Comparison of ENCODE assay signal across 19 cellular contexts in genomic region chr2:222239945-222240675, GRCh38. TPM values are rescaled to one million over a fixed set of nuclear protein-coding genes. Genes with fewer than 3 reads are reported as not detected.
A peak's percentile ranks its signal among the peaks of the same experiment; 100 is the strongest.
DNase-seq lines count a peak whose midpoint lies in the region; ATAC-seq, FAIRE-seq and TF ChIP-seq lines count a peak whose summit lies in the region.
"Had no signal": no experiment of that assay in that cellular context is flagged by ENCODE, and none has a peak within 500 bp of the region (broad histone marks: within the 10 kb centered on the region; RNA-seq: fewer than 3 reads in every experiment).

No MANE protein-coding gene starts in this region.

- TF ChIP-seq EP300 in GM12878 (IDR thresholded peaks at IDR 0.05; ENCODE audit: borderline replicate concordance in 1 of 2, control insufficient read depth in 1 of 2, low read depth in 2 of 2, low read length in 2 of 2): no peak

- POLR2A ChIA-PET in GM12878 (lab: Charles Lee): no interaction called here

- H3K9ac ChIP-seq in HUES64 (ENCODE audit: low read depth, low read length): no peak overlapping the region
- no peak overlapping the region for H3K9ac ChIP-seq in GM12878 (ENCODE audit: control insufficient read depth, insufficient read depth, low read length)

- no peaks in the 10 kb centered on the region for H3K79me2 ChIP-seq in GM12878 (ENCODE audit: control insufficient read depth, insufficient read depth, low read length)

- no peaks in the 10 kb centered on the region for H4K20me1 ChIP-seq in GM12878 (ENCODE audit: control insufficient read depth, insufficient read depth)

- H3K27ac ChIP-seq in HUES64 (ENCODE audit: low read depth, low read length) (peak overlapping the region; percentile 15; the same call in 1 of the 2 replicates), GM12878 (ENCODE audit: control insufficient read depth, insufficient read depth) (no peak overlapping the region), right cardiac atrium (ENCODE audit: low read length) (no peak overlapping the region), pancreas (no peak overlapping the region)
- H3K27ac ChIP-seq: lower lobe of right lung, prostate gland had no signal

- H3K9me3 ChIP-seq in HUES64 (ENCODE audit: insufficient read depth, low read depth, low read length) (no peaks in the 10 kb centered on the region), GM12878 (replicated peaks; ENCODE audit: control insufficient read depth, insufficient read depth, low read length) (no peaks in the 10 kb centered on the region), right cardiac atrium (ENCODE audit: control insufficient read depth, low read length) (no peaks in the 10 kb centered on the region), pancreas (no peaks in the 10 kb centered on the region)
- H3K9me3 ChIP-seq: lower lobe of right lung, prostate gland had no signal

- CTCF ChIA-PET in GM12878 (lab: Yijun Ruan, JAX): interaction anchor here (0.9 kb wide), 1 partner anchor 22 kb away, joined by 3 read pairs; no protein-coding TSS in a partner anchor

- peak overlapping the region; percentile 38 for H3K4me3 ChIP-seq in HUES64 (ENCODE audit: low read length)
- no peak overlapping the region for H3K4me3 ChIP-seq in GM12878
- H3K4me3 ChIP-seq in right cardiac atrium (ENCODE audit: low read length): no peak overlapping the region
- H3K4me3 ChIP-seq in pancreas: no peak overlapping the region
- H3K4me3 ChIP-seq: lower lobe of right lung, prostate gland had no signal

- no peak for TF ChIP-seq RAD21 in GM12878 (IDR thresholded peaks at IDR 0.05; ENCODE audit: insufficient read depth, low read depth, low read length)

- H3K4me2 ChIP-seq in GM12878 (ENCODE audit: control insufficient read depth, insufficient read depth): no peak overlapping the region

- peaks cover 68% of the 10 kb centered on the region for H3K27me3 ChIP-seq in HUES64 (ENCODE audit: insufficient read depth, low read length)
- H3K27me3 ChIP-seq in GM12878 (replicated peaks in 1 of 2; ENCODE audit: control insufficient read depth in 2 of 2, insufficient read depth in 2 of 2, low read length in 1 of 2): peaks cover 4 to 13% of the 10 kb centered on the region in 2 experiments
- H3K27me3 ChIP-seq in right cardiac atrium (ENCODE audit: control insufficient read depth, insufficient read depth): no peaks in the 10 kb centered on the region
- H3K27me3 ChIP-seq in pancreas: peaks cover 0 to 24% (median 7%) of the 10 kb centered on the region in 4 donors

- in situ Hi-C loops in GM12878 (cut with MboI): no loop called here
- in situ Hi-C loops in ACHN (cut with HindIII; ENCODE audit: low pct_ligation_motif_present, low pct_unique_long_range_greater_than_20kb, low sequenced_read_pairs): no loop called here

- intact Hi-C loops in GM12878 (cut with micrococcal nuclease; ENCODE audit: unreplicated experiment): no loop called here
- intact Hi-C loops in right cardiac atrium (cut with DNase I): no loop called here
- intact Hi-C loops in pancreas (cut with DNase I): no loop called here

- DNase-seq in GM12878 (ENCODE audit: low read depth, low spot score) (no peak), right cardiac atrium (peak in 2 of 3 donors; percentile 31 to 39), pancreas (peak in 1 of 6 donors; percentile 48), SKM-1 (lab: John Stamatoyannopoulos, UW; ENCODE audit: unreplicated experiment) (no peak), cortex of kidney (lab: John Stamatoyannopoulos, UW) (no peak), ACHN (no peak)
- DNase-seq: activated CD4-positive, CD25-positive, alpha-beta regulatory T cell treated with anti-CD3 and anti-CD28 coated beads, Interleukin-2, amount 50 U/mL, for 72 hours; activated effector memory CD4-positive, alpha-beta T cell treated with anti-CD3 and anti-CD28 coated beads, Interleukin-2, amount 50 U/mL, for 16 hours; amniotic stem cell; cerebellar nuclear complex; HCEC 1CT; lower lobe of right lung; naive B cell; stimulated activated CD4-positive, alpha-beta T cell treated with anti-CD3 and anti-CD28 coated beads, Interleukin-12 subunit alpha, Interleukin-12 subunit beta, amount 100 ng/mL, for 4 hours had no signal

- TF ChIP-seq POLR2A in GM12878 (IDR thresholded peaks at IDR 0.05; ENCODE audit: low read depth, low read length): no peak

- FAIRE-seq in GM12878 (lab: Jason Lieb, UNC): no peak
- FAIRE-seq in pancreas (lab: Jason Lieb, UNC): no peak
- FAIRE-seq: D721Med, endometrium had no signal

- ATAC-seq in GM12878 (no peak), right cardiac atrium (peak; percentile 47 to 90), pancreas (peak in 3 of 4 donors; percentile 68 to 81 (median 69))
- ATAC-seq: lower lobe of right lung; stimulated activated effector memory CD8-positive, alpha-beta T cell treated with anti-CD3 and anti-CD28 coated beads, Interleukin-12 subunit alpha, Interleukin-12 subunit beta, amount 100 ng/mL, for 72 hours had no signal

- SMC1A ChIA-PET in GM12878 (lab: Charles Lee; ENCODE audit: uncharacterized antibody, unreplicated experiment): interaction anchor here (1.2 kb wide), 1 partner anchor 363 kb away, joined by 3 read pairs; no protein-coding TSS in a partner anchor

- TF ChIP-seq CTCF in GM12878 (IDR thresholded peaks at IDR 0.05 in 2 of 3, conservative IDR thresholded peaks at IDR 0.05 in 1 of 3; ENCODE audit: control insufficient read depth in 2 of 3, extremely low read depth in 1 of 3, insufficient read depth in 1 of 3, low read depth in 3 of 3, low read length in 3 of 3) (no peak), pancreas (IDR thresholded peaks at IDR 0.05) (no peak)

- H3K4me1 ChIP-seq in HUES64 (ENCODE audit: insufficient read depth, low read length): peaks cover 48% of the 10 kb centered on the region
- no peaks in the 10 kb centered on the region for H3K4me1 ChIP-seq in GM12878 (ENCODE audit: control insufficient read depth, insufficient read depth, low read length)
- no peaks in the 10 kb centered on the region for H3K4me1 ChIP-seq in right cardiac atrium (ENCODE audit: control insufficient read depth, insufficient read depth, low read length)
- peaks cover 0 to 7% (median 5%) of the 10 kb centered on the region in 3 donors for H3K4me1 ChIP-seq in pancreas
- H3K4me1 ChIP-seq: lower lobe of right lung, prostate gland had no signal

- WGBS in HUES64: 2% methylated on average over 14 of the region's 15 CpGs
- WGBS in GM12878 (ENCODE audit: insufficient coverage, insufficient replicate concordance, low lambda C conversion rate, missing lambda C conversion rate): 8% methylated on average over 15 of the region's 15 CpGs
- 8% methylated on average over 15 of the region's 15 CpGs for WGBS in right cardiac atrium
- 2 to 3% methylated on average over 15 of the region's 15 CpGs for WGBS in pancreas, 2 donors

- no peak overlapping the region for H2AFZ ChIP-seq in GM12878 (ENCODE audit: control insufficient read depth, low read depth, low read length)

- H3K36me3 ChIP-seq in HUES64 (ENCODE audit: insufficient read depth, low read length) (no peaks in the 10 kb centered on the region), GM12878 (ENCODE audit: control insufficient read depth in 2 of 2, insufficient read depth in 2 of 2, low read length in 1 of 2) (no peaks in the 10 kb centered on the region), pancreas (no peaks in the 10 kb centered on the region)
- H3K36me3 ChIP-seq: lower lobe of right lung, prostate gland had no signal

- no TSS peak for BruUV-seq in GM12878 (replicated peaks; lab: Mats Ljungman, UMichigan)

- RAD21 ChIA-PET in GM12878 (lab: Charles Lee; ENCODE audit: unreplicated experiment): interaction anchor here (0.7 kb wide), 1 partner anchor 354 kb away, joined by 3 read pairs; no protein-coding TSS in a partner anchor

TF ChIP-seq in GM12878, 131 proteins besides CTCF, POLR2A, EP300 and RAD21:
- TF ChIP-seq RELB (IDR thresholded peaks at IDR 0.05; ENCODE audit: low read depth) (no peak), SRF (IDR thresholded peaks at IDR 0.05; ENCODE audit: low read depth in 2 of 2, low read length in 2 of 2) (no peak), SUZ12 (IDR thresholded peaks at IDR 0.05; ENCODE audit: unreplicated experiment) (peak; percentile 39)

RNA-seq across cellular contexts. Expression of gene PAX3, which starts 58.7 kb away (rescaled TPM):
- polyA plus RNA-seq in HUES64 (2013, experiment 1 of 2): 5.0 TPM
- 9.9 TPM for polyA plus RNA-seq in HUES64 (2013, experiment 2 of 2)
- total RNA-seq in GM12878 (2013; cell fraction: nucleolus; rRNA removed): not detected in 2 replicates
- total RNA-seq in GM12878 (2014; rRNA removed) (not detected in 2 replicates), GM12878 (2014; rRNA removed; fragmentation: Illumina TruSeq; extraction: Trizol) (not detected in 2 replicates), GM12878 (2021) (not detected in 2 replicates), right cardiac atrium (under 1 TPM in 2 of 4 donors, not detected in 2; 0.25 to 0.34 TPM), pancreas (not detected)
- not detected for polyA plus RNA-seq in GM12878 (2011; ENCODE audit: low read depth)
- polyA plus RNA-seq in GM12878 (2011; rRNA removed) (not detected in 2 replicates), GM12878 (2014; fragmentation: Illumina TruSeq; extraction: Trizol) (not detected in 2 replicates), GM12878 (2014; fragmentation: Nextera tagmentation; extraction: Ambion mirVana) (not detected), GM12878 (2014; rRNA removed) (not detected in 2 replicates), GM12878 (2016; fragmentation: Nextera tagmentation; extraction: Ambion mirVana) (not detected), right cardiac atrium (0.23 TPM), pancreas (not detected)
- not detected in 2 replicates for polyA plus RNA-seq in GM12878 (2011; cell fraction: cytosol; rRNA removed)
- polyA plus RNA-seq in GM12878 (2011; cell fraction: nucleus; rRNA removed): not detected in 2 replicates
- polyA plus RNA-seq in GM12878 (2012): not detected in 2 replicates
- not detected in 2 replicates for polyA minus RNA-seq in GM12878 (2011; rRNA and poly(A)+ RNA removed)
- not detected in 2 replicates for polyA minus RNA-seq in GM12878 (2011; cell fraction: cytosol; rRNA and poly(A)+ RNA removed)
- not detected in 2 replicates for polyA minus RNA-seq in GM12878 (2011; cell fraction: nucleus; rRNA and poly(A)+ RNA removed)
- total RNA-seq: lower lobe of right lung, prostate gland had no signal

Comparison
In these comparisons a context has a peak if more than half of its experiments do, and no peak if none do; other contexts are left out.
1. DNase-seq: peak in right cardiac atrium (2 of 3); none in GM12878 (single experiment), SKM-1 (single experiment), cortex of kidney (single experiment) and ACHN (single experiment).